9 cellular contexts compared by ENCODE assay signal in the genomic region with DNA sequence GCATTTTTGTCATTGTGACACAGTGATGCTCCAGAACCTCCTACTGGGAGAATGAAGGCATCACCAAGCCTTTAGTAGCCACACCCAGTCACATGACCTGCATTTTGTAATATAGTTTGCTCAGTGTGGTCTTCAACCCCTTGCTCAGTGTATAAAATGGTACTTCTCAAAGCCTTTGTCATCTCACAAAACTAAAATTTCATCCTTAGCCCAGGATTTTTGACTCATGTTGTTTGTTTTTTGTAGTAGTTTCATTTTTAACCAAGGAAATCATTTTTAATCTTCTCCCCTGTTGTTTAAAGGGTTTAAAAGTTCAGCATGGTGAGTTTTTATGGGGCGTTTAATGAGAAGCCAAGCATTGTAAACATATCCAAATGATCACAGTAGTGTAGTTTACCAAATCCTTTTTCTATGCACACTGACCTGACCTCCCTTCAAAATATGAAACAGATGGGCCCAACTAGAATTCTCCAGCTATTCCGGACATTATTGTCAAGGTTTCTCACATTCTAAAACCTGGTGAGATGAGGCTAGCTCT. TPM values are rescaled to one million over a fixed set of nuclear protein-coding genes. Genes with fewer than 3 reads are reported as not detected.
DNase-seq lines count a peak whose midpoint lies in the region; TF ChIP-seq lines count a peak whose summit lies in the region.
"Had no signal": no experiment of that assay in that cellular context is flagged by ENCODE, and none has a peak within 500 bp of the region (broad histone marks: within the 10 kb centered on the region; RNA-seq: fewer than 3 reads in every experiment).

No MANE protein-coding gene starts in this region.

- TF ChIP-seq CTCF in fibroblast of the aortic adventitia (IDR thresholded peaks at IDR 0.05; ENCODE audit: insufficient read depth, low read length) (no peak), thyroid gland (IDR thresholded peaks at IDR 0.05) (no peak)

- peak overlapping the region; percentile 59 for H3K4me2 ChIP-seq in skeletal muscle satellite cell (ENCODE audit: low read length)

- H3K9ac ChIP-seq in skeletal muscle satellite cell (ENCODE audit: low read depth, low read length), result peak overlapping the region; percentile 10

- 69 to 85% methylated on average over 2 of the region's 2 CpGs for WGBS in thyroid gland, 2 donors

- no peaks in the 10 kb centered on the region for H3K27me3 ChIP-seq in skeletal muscle satellite cell (ENCODE audit: control insufficient read depth, insufficient read depth, low read length)
- no peaks in the 10 kb centered on the region for H3K27me3 ChIP-seq in thyroid gland

- H3K36me3 ChIP-seq in skeletal muscle satellite cell (ENCODE audit: insufficient read depth, low read length) (no peaks in the 10 kb centered on the region), thyroid gland (no peaks in the 10 kb centered on the region)

- intact Hi-C loops in thyroid gland (cut with DNase I), result no loop called here

- no peak overlapping the region for H3K27ac ChIP-seq in thyroid gland
- H3K27ac ChIP-seq: RWPE1 had no signal

- H3K4me1 ChIP-seq in skeletal muscle satellite cell (ENCODE audit: control insufficient read depth, insufficient read depth, low read length), result peaks cover 55% of the 10 kb centered on the region
- no peaks in the 10 kb centered on the region for H3K4me1 ChIP-seq in thyroid gland

- DNase-seq in ELR (ENCODE audit: low read depth) (peak; percentile 47), RPMI7951 (ENCODE audit: low read depth) (peak; percentile 44), fibroblast of the aortic adventitia (ENCODE audit: low read depth) (peak; percentile 34), SIG-M5 (lab: John Stamatoyannopoulos, UW) (no peak), thyroid gland (no peak), DMS 273 treated with DMSO at 0.1 percent for 48 hours (lab: John Stamatoyannopoulos, UW) (no peak), CD1c-positive myeloid dendritic cell (ENCODE audit: extremely low spot score) (no peak)

- H3K9me3 ChIP-seq in skeletal muscle satellite cell (replicated peaks; ENCODE audit: low read length) (no peaks in the 10 kb centered on the region), thyroid gland (no peaks in the 10 kb centered on the region)

- H3K4me3 ChIP-seq in fibroblast of the aortic adventitia (ENCODE audit: low read depth, low read length) (no peak overlapping the region), skeletal muscle satellite cell (ENCODE audit: low read length) (peak overlapping the region; percentile 35), thyroid gland (replicated peaks in 1 of 3) (no peak overlapping the region)

- TF ChIP-seq POLR2A in thyroid gland (IDR thresholded peaks at IDR 0.05), result no peak

RNA-seq across cellular contexts. Expression of gene SCHIP1, which starts 25.4 kb away (rescaled TPM):
- 0.72 and 1.3 TPM in 2 replicates for total RNA-seq in RPMI7951 (2014; rRNA removed; shearing (Covaris generic))
- 2.3 and 5.6 TPM in 2 replicates for total RNA-seq in fibroblast of the aortic adventitia (ENCODE audit: low replicate concordance)
- 0.44 and 2.0 TPM in 2 replicates for total RNA-seq in skeletal muscle satellite cell (2012; rRNA removed)
- 1 to 10 TPM; 1.8 to 3.4 (median 2.4) TPM for total RNA-seq in thyroid gland

Comparison
In these comparisons a context has a peak if more than half of its experiments do, and no peak if none do; other contexts are left out.
1. DNase-seq: peak in ELR (single experiment), RPMI7951 (single experiment) and fibroblast of the aortic adventitia (single experiment); none in SIG-M5 (single experiment), thyroid gland (0 of 2), DMS 273 treated with DMSO at 0.1 percent for 48 hours (single experiment) and CD1c-positive myeloid dendritic cell (single experiment).